In genomic region chr2:25252291-25253152, GRCh38 we compare ENCODE assay signal across 8 cellular contexts.
DNase-seq lines count a peak whose midpoint lies in the region; ATAC-seq, FAIRE-seq and TF ChIP-seq lines count a peak whose summit lies in the region.

No MANE protein-coding gene starts in this region.

- no TSS peak for BruUV-seq in Caco-2 (replicated peaks; lab: Mats Ljungman, UMichigan)

- H3K4me1 Mint-ChIP-seq in Caco-2 (ENCODE audit: low read depth, unreplicated experiment) (peaks cover 27% of the 10 kb centered on the region), osteocyte (ENCODE audit: unreplicated experiment) (peaks cover 38% of the 10 kb centered on the region)

- peaks cover 31% of the 10 kb centered on the region for H3K4me1 ChIP-seq in Caco-2

- FAIRE-seq in frontal cortex (lab: Jason Lieb, UNC): no peak

- peaks cover 35% of the 10 kb centered on the region for H3K36me3 Mint-ChIP-seq in Caco-2 (ENCODE audit: insufficient read depth, unreplicated experiment)
- H3K36me3 Mint-ChIP-seq in osteocyte (ENCODE audit: unreplicated experiment): peaks cover 29% of the 10 kb centered on the region

- H3K27ac Mint-ChIP-seq in Caco-2 (ENCODE audit: unreplicated experiment) (peak overlapping the region; percentile 81), osteocyte (ENCODE audit: unreplicated experiment) (peak overlapping the region; percentile 91)

- CTCF ChIA-PET in Caco-2 (lab: Charles Lee): interaction anchor here (0.6 to 2.0 kb wide), 4 partner anchors 24 to 284 kb away, joined by 3 to 12 read pairs (median 7); no protein-coding TSS in a partner anchor

- peak overlapping the region; percentile 89 for H3K4me3 ChIP-seq in Caco-2 (ENCODE audit: low read depth, low read length)

- POLR2A ChIA-PET in Caco-2 (lab: Charles Lee): interaction anchor here (0.5 to 0.7 kb wide), 5 partner anchors 10 to 1111 kb away, joined by 4 to 9 read pairs (median 4); no protein-coding TSS in a partner anchor

- peak; percentile 63 for ATAC-seq in HG02763 (IDR thresholded peaks at IDR 0.05; ENCODE audit: unreplicated experiment)
- ATAC-seq in HG03139 (IDR thresholded peaks at IDR 0.05; ENCODE audit: unreplicated experiment): no peak

- no peaks in the 10 kb centered on the region; the same call in 1 of the 2 replicates for H3K27me3 ChIP-seq in Caco-2 (replicated peaks; ENCODE audit: control insufficient read depth, insufficient read depth, low read length)

- DNase-seq in Caco-2 (peak; percentile 90 to 93), NCI-H82 (lab: John Stamatoyannopoulos, UW) (peak; percentile 98), frontal cortex (ENCODE audit: low spot score in 2 of 2) (peak; percentile 74 to 80), osteocyte (ENCODE audit: extremely low spot score, unreplicated experiment) (peak; percentile 95), foreskin melanocyte (no peak)
- DNase-seq in activated effector memory CD4-positive, alpha-beta T cell treated with Interleukin-2 at 50 U/mL for 16 hours: peak; percentile 39

- intact Hi-C loops in Caco-2 (cut with micrococcal nuclease; ENCODE audit: unreplicated experiment): no loop called here

- peaks cover 1% of the 10 kb centered on the region for H3K36me3 ChIP-seq in Caco-2 (ENCODE audit: control insufficient read depth, insufficient read depth, low read length)

- H3K9me3 ChIP-seq in Caco-2: no peaks in the 10 kb centered on the region

- peak overlapping the region; percentile 83 for H3K4me3 Mint-ChIP-seq in Caco-2 (ENCODE audit: unreplicated experiment)
- H3K4me3 Mint-ChIP-seq in osteocyte (ENCODE audit: unreplicated experiment): peak overlapping the region; percentile 79

- H3K27me3 Mint-ChIP-seq in Caco-2 (ENCODE audit: insufficient read depth, unreplicated experiment): peaks cover 13% of the 10 kb centered on the region
- H3K27me3 Mint-ChIP-seq in osteocyte (ENCODE audit: unreplicated experiment): no peaks in the 10 kb centered on the region

- H3K9me3 Mint-ChIP-seq in Caco-2 (ENCODE audit: unreplicated experiment) (no peaks in the 10 kb centered on the region), osteocyte (ENCODE audit: unreplicated experiment) (no peaks in the 10 kb centered on the region)

- no peak for TF ChIP-seq CTCF in Caco-2 (IDR thresholded peaks at IDR 0.05; ENCODE audit: insufficient read depth in 1 of 2, low read depth in 1 of 2, low read length in 1 of 2, severe bottlenecking in 1 of 2, unreplicated experiment in 1 of 2)
- no peak for TF ChIP-seq CTCF in osteocyte (IDR thresholded peaks at IDR 0.05)
